Comparison of ENCODE assay signal across 1 cellular context in the genomic region with DNA sequence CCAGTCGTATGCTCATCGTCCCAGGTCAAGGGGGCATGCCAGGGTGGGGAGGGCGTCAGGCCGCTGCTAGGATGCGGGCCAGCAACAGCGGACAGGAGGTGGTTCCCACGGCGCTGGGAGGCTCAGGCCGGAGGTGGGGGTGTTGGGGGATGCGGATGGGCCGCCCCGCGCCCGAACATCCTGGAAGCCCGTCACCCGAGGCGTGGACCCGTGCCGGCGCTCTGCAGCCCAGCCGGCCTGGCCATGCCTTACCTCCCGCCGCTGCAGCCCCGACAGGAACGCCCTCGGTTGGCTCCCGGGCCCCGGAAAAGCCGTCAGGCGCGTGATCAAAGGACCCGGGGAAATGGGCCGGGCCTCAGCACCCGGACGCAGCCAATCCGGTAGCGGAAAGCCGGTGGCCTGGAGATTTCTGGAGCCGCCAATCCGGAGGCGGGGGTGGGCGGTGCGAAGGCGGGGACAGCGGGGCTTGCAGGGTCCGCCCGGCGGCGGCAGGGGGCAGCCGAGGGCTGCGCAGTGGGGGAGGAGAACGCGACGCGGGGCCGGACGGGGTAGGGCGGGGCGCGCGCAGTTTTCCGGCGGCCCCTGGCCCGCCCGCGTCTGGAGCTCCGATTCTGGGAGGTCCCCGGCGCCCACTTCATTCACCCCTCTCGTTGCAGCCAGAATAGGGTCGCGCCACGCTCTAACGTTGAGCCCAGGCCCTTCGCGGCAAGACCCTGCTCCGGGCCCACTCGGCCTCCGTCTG.
TF ChIP-seq lines count a peak whose summit lies in the region.

Gene SMIM29 (minus strand): TSS at position 280 of the 742 bp plus-strand sequence. CDS start 1,215 bp downstream, outside the sequence.

TF ChIP-seq in HepG2, 621 proteins besides CTCF, POLR2A, EP300 and RAD21 (continued from another document and continues in another):
- TF ChIP-seq, protein P1, sequence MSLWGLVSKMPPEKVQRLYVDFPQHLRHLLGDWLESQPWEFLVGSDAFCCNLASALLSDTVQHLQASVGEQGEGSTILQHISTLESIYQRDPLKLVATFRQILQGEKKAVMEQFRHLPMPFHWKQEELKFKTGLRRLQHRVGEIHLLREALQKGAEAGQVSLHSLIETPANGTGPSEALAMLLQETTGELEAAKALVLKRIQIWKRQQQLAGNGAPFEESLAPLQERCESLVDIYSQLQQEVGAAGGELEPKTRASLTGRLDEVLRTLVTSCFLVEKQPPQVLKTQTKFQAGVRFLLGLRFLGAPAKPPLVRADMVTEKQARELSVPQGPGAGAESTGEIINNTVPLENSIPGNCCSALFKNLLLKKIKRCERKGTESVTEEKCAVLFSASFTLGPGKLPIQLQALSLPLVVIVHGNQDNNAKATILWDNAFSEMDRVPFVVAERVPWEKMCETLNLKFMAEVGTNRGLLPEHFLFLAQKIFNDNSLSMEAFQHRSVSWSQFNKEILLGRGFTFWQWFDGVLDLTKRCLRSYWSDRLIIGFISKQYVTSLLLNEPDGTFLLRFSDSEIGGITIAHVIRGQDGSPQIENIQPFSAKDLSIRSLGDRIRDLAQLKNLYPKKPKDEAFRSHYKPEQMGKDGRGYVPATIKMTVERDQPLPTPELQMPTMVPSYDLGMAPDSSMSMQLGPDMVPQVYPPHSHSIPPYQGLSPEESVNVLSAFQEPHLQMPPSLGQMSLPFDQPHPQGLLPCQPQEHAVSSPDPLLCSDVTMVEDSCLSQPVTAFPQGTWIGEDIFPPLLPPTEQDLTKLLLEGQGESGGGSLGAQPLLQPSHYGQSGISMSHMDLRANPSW (CRISPR knock-in tag; IDR thresholded peaks at IDR 0.05; ENCODE audit: borderline replicate concordance), result no peak
- TF ChIP-seq ZNF232 (CRISPR knock-in tag; IDR thresholded peaks at IDR 0.05; ENCODE audit: borderline replicate concordance) (no peak), ZSCAN9 (CRISPR knock-in tag; IDR thresholded peaks at IDR 0.05; ENCODE audit: borderline replicate concordance) (no peak), PHF5A (CRISPR knock-in tag; IDR thresholded peaks at IDR 0.05; ENCODE audit: low read depth, unreplicated experiment) (no peak), ARID5B (CRISPR knock-in tag; IDR thresholded peaks at IDR 0.05) (peak; percentile 62; the same call in 1 of the 2 replicates), FOXK1 (CRISPR knock-in tag; IDR thresholded peaks at IDR 0.05; ENCODE audit: borderline replicate concordance, low read depth) (peak; percentile 53; the same call in 1 of the 2 replicates), SIN3A (IDR thresholded peaks at IDR 0.05; ENCODE audit: borderline replicate concordance, low read depth, low read length) (peak; percentile 90; the same call in 1 of the 2 replicates), ZC3H13 (CRISPR knock-in tag; IDR thresholded peaks at IDR 0.05) (peak; percentile 59; the same call in 1 of the 2 replicates), ZNF670 (CRISPR knock-in tag; IDR thresholded peaks at IDR 0.05; ENCODE audit: borderline replicate concordance) (peak; percentile 91; the same call in 1 of the 2 replicates), ELF3 (CRISPR knock-in tag; IDR thresholded peaks at IDR 0.05) (peak; percentile 45; the same call in 1 of the 2 replicates), HES4 (CRISPR knock-in tag; IDR thresholded peaks at IDR 0.05; ENCODE audit: borderline replicate concordance) (peak; percentile 44; the same call in 1 of the 2 replicates), TBP (CRISPR knock-in tag; IDR thresholded peaks at IDR 0.05) (no peak), GTF3A (CRISPR knock-in tag; conservative IDR thresholded peaks at IDR 0.05) (0 out of 2 replicates have a peak, but pooled peaks have one; percentile 14), SNAI1 (CRISPR knock-in tag; IDR thresholded peaks at IDR 0.05; ENCODE audit: borderline replicate concordance) (no peak), HHEX (CRISPR knock-in tag; IDR thresholded peaks at IDR 0.05) (no peak), HDAC2 (CRISPR knock-in tag; IDR thresholded peaks at IDR 0.05) (peak; percentile 42), KDM2A (CRISPR knock-in tag; IDR thresholded peaks at IDR 0.05; ENCODE audit: borderline replicate concordance, low read depth) (peak; percentile 59; the same call in 1 of the 2 replicates), SRSF1 (optimal IDR thresholded peaks at IDR 0.05; ENCODE audit: low read depth, low read length) (no peak), ESRRA (CRISPR knock-in tag; IDR thresholded peaks at IDR 0.05; ENCODE audit: low read depth) (peak; percentile 17; the same call in 1 of the 2 replicates), ZNF737 (CRISPR knock-in tag; IDR thresholded peaks at IDR 0.05; ENCODE audit: borderline replicate concordance) (no peak), KMT2B (CRISPR knock-in tag; IDR thresholded peaks at IDR 0.05) (peak; percentile 30; the same call in 1 of the 2 replicates), YEATS2 (CRISPR knock-in tag; IDR thresholded peaks at IDR 0.05; ENCODE audit: borderline replicate concordance) (peak; percentile 82; the same call in 1 of the 2 replicates), HNRNPUL1 (IDR thresholded peaks at IDR 0.05; ENCODE audit: low read depth, low read length) (peak; percentile 74; the same call in 1 of the 2 replicates), SMARCE1 (IDR thresholded peaks at IDR 0.05; ENCODE audit: borderline replicate concordance) (no peak), CBX5 (CRISPR knock-in tag; IDR thresholded peaks at IDR 0.05; ENCODE audit: borderline replicate concordance) (no peak), TCF12 (IDR thresholded peaks at IDR 0.05) (no peak), TCF12 (CRISPR knock-in tag; IDR thresholded peaks at IDR 0.05) (no peak; the same call in 1 of the 2 replicates), GZF1 (CRISPR knock-in tag; IDR thresholded peaks at IDR 0.05) (no peak), ZNF772 (CRISPR knock-in tag; IDR thresholded peaks at IDR 0.05) (no peak; the same call in 1 of the 2 replicates), BRD4 (CRISPR knock-in tag; IDR thresholded peaks at IDR 0.05) (no peak; the same call in 1 of the 2 replicates), REL (CRISPR knock-in tag; conservative IDR thresholded peaks at IDR 0.05) (peak; percentile 68; the same call in 1 of the 2 replicates), MIER2 (CRISPR knock-in tag; IDR thresholded peaks at IDR 0.05) (no peak; the same call in 1 of the 2 replicates), ZNF549 (CRISPR knock-in tag; IDR thresholded peaks at IDR 0.05) (no peak), CBX2 (IDR thresholded peaks at IDR 0.05; ENCODE audit: low read depth, low read length) (no peak), CBX2 (CRISPR knock-in tag; IDR thresholded peaks at IDR 0.05; ENCODE audit: low read depth) (no peak; the same call in 1 of the 2 replicates), CENPX (CRISPR knock-in tag; IDR thresholded peaks at IDR 0.05) (no peak), ZSCAN30 (CRISPR knock-in tag; IDR thresholded peaks at IDR 0.05) (no peak), ZNF703 (CRISPR knock-in tag; IDR thresholded peaks at IDR 0.05; ENCODE audit: borderline replicate concordance) (peak; percentile 75; the same call in 1 of the 2 replicates)
- TF ChIP-seq, protein P2, sequence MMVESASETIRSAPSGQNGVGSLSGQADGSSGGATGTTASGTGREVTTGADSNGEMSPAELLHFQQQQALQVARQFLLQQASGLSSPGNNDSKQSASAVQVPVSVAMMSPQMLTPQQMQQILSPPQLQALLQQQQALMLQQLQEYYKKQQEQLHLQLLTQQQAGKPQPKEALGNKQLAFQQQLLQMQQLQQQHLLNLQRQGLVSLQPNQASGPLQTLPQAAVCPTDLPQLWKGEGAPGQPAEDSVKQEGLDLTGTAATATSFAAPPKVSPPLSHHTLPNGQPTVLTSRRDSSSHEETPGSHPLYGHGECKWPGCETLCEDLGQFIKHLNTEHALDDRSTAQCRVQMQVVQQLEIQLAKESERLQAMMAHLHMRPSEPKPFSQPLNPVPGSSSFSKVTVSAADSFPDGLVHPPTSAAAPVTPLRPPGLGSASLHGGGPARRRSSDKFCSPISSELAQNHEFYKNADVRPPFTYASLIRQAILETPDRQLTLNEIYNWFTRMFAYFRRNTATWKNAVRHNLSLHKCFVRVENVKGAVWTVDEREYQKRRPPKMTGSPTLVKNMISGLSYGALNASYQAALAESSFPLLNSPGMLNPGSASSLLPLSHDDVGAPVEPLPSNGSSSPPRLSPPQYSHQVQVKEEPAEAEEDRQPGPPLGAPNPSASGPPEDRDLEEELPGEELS (CRISPR knock-in tag; IDR thresholded peaks at IDR 0.05), result no peak
- TF ChIP-seq, protein P3, sequence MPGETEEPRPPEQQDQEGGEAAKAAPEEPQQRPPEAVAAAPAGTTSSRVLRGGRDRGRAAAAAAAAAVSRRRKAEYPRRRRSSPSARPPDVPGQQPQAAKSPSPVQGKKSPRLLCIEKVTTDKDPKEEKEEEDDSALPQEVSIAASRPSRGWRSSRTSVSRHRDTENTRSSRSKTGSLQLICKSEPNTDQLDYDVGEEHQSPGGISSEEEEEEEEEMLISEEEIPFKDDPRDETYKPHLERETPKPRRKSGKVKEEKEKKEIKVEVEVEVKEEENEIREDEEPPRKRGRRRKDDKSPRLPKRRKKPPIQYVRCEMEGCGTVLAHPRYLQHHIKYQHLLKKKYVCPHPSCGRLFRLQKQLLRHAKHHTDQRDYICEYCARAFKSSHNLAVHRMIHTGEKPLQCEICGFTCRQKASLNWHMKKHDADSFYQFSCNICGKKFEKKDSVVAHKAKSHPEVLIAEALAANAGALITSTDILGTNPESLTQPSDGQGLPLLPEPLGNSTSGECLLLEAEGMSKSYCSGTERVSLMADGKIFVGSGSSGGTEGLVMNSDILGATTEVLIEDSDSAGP (CRISPR knock-in tag; IDR thresholded peaks at IDR 0.05; ENCODE audit: borderline replicate concordance), result peak; percentile 95; the same call in 1 of the 2 replicates
- TF ChIP-seq, protein P4, sequence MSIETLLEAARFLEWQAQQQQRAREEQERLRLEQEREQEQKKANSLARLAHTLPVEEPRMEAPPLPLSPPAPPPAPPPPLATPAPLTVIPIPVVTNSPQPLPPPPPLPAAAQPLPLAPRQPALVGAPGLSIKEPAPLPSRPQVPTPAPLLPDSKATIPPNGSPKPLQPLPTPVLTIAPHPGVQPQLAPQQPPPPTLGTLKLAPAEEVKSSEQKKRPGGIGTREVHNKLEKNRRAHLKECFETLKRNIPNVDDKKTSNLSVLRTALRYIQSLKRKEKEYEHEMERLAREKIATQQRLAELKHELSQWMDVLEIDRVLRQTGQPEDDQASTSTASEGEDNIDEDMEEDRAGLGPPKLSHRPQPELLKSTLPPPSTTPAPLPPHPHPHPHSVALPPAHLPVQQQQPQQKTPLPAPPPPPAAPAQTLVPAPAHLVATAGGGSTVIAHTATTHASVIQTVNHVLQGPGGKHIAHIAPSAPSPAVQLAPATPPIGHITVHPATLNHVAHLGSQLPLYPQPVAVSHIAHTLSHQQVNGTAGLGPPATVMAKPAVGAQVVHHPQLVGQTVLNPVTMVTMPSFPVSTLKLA (IDR thresholded peaks at IDR 0.05), result 0 out of 2 replicates have a peak, but pooled peaks have one; percentile 32
- TF ChIP-seq, protein P5, sequence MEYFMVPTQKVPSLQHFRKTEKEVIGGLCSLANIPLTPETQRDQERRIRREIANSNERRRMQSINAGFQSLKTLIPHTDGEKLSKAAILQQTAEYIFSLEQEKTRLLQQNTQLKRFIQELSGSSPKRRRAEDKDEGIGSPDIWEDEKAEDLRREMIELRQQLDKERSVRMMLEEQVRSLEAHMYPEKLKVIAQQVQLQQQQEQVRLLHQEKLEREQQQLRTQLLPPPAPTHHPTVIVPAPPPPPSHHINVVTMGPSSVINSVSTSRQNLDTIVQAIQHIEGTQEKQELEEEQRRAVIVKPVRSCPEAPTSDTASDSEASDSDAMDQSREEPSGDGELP (IDR thresholded peaks at IDR 0.05; ENCODE audit: borderline replicate concordance, low read depth), result peak; percentile 47; the same call in 1 of the 2 replicates
- TF ChIP-seq, protein P6, sequence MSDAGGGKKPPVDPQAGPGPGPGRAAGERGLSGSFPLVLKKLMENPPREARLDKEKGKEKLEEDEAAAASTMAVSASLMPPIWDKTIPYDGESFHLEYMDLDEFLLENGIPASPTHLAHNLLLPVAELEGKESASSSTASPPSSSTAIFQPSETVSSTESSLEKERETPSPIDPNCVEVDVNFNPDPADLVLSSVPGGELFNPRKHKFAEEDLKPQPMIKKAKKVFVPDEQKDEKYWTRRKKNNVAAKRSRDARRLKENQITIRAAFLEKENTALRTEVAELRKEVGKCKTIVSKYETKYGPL (CRISPR knock-in tag; IDR thresholded peaks at IDR 0.05), result no peak
- TF ChIP-seq, protein P7, sequence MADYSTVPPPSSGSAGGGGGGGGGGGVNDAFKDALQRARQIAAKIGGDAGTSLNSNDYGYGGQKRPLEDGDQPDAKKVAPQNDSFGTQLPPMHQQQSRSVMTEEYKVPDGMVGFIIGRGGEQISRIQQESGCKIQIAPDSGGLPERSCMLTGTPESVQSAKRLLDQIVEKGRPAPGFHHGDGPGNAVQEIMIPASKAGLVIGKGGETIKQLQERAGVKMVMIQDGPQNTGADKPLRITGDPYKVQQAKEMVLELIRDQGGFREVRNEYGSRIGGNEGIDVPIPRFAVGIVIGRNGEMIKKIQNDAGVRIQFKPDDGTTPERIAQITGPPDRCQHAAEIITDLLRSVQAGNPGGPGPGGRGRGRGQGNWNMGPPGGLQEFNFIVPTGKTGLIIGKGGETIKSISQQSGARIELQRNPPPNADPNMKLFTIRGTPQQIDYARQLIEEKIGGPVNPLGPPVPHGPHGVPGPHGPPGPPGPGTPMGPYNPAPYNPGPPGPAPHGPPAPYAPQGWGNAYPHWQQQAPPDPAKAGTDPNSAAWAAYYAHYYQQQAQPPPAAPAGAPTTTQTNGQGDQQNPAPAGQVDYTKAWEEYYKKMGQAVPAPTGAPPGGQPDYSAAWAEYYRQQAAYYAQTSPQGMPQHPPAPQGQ (CRISPR knock-in tag; IDR thresholded peaks at IDR 0.05; ENCODE audit: borderline replicate concordance), result no peak
